16 cellular contexts compared by ENCODE assay signal in the genomic region with DNA sequence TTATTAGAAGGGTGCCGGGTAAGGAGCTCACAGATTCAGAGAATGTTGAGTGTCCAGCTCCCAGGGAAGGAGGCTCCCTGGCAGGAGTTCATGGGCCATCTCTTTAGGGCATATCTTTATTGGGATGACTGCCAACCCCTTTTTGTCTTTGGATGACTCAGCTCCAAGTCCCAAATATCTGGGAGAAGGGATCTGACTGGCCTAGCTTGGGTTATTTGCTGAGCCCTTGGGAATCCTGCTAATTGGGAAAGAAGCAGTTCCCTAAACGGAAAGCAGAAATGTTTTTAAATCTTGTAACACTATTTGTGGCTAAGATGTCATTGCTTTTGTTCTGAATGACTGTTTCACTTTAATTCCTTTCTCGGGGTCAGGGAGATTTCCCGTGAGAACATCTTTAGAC. TPM values are rescaled to one million over a fixed set of nuclear protein-coding genes. Genes with fewer than 3 reads are reported as not detected.
DNase-seq lines count a peak whose midpoint lies in the region; ATAC-seq and TF ChIP-seq lines count a peak whose summit lies in the region.
"Had no signal": no experiment of that assay in that cellular context is flagged by ENCODE, and none has a peak within 500 bp of the region (broad histone marks: within the 10 kb centered on the region; RNA-seq: fewer than 3 reads in every experiment).

No MANE protein-coding gene starts in this region.

- POLR2A ChIA-PET in RWPE1 (lab: Yijun Ruan, JAX; ENCODE audit: low non-redundant PET) = no interaction called here

- CTCF ChIA-PET in RWPE1 (lab: Yijun Ruan, JAX) = no interaction called here

- no peak overlapping the region for H3K27ac ChIP-seq in RWPE1
- H3K27ac ChIP-seq: pancreas, testis had no signal

- peak overlapping the region; percentile 9 to 77 for H3K27ac Mint-ChIP-seq in stimulated activated naive CD8-positive, alpha-beta T cell treated with anti-CD3 and anti-CD28 coated beads, Interleukin-15, amount 100 ng/mL, for 72 hours
- H3K27ac Mint-ChIP-seq: T-cell had no signal

- H3K9me3 Mint-ChIP-seq in stimulated activated naive CD8-positive, alpha-beta T cell treated with anti-CD3 and anti-CD28 coated beads, Interleukin-15, amount 100 ng/mL, for 72 hours = no peaks in the 10 kb centered on the region
- H3K9me3 Mint-ChIP-seq: T-cell had no signal

- no peak for ATAC-seq in stimulated activated naive CD8-positive, alpha-beta T cell treated with anti-CD3 and anti-CD28 coated beads, Interleukin-15, amount 100 ng/mL, for 72 hours
- no peak for ATAC-seq in stimulated activated naive CD8-positive, alpha-beta T cell treated with anti-CD3 and anti-CD28 coated beads, Interleukin-15, Interleukin-2, amounts not matched to agents 100 U/mL and 50 U/mL, for 24 hours
- ATAC-seq in GM19351 (IDR thresholded peaks at IDR 0.05; ENCODE audit: unreplicated experiment) (no peak), HG02623 (IDR thresholded peaks at IDR 0.05; ENCODE audit: unreplicated experiment) (no peak)
- ATAC-seq in activated CD4-positive, CD25-positive, alpha-beta regulatory T cell treated with anti-CD3 and anti-CD28 coated beads, Interleukin-2, amount 50 U/mL, for 24 hours = no peak
- ATAC-seq: mucosa of descending colon, T-cell had no signal

- TF ChIP-seq CTCF in RWPE1 (conservative IDR thresholded peaks at IDR 0.05; ENCODE audit: low read depth) = no peak

- H3K4me1 Mint-ChIP-seq in stimulated activated naive CD8-positive, alpha-beta T cell treated with anti-CD3 and anti-CD28 coated beads, Interleukin-15, amount 100 ng/mL, for 72 hours = no peaks in the 10 kb centered on the region

- H3K27me3 Mint-ChIP-seq in stimulated activated naive CD8-positive, alpha-beta T cell treated with anti-CD3 and anti-CD28 coated beads, Interleukin-15, amount 100 ng/mL, for 72 hours = no peaks in the 10 kb centered on the region
- H3K27me3 Mint-ChIP-seq: T-cell had no signal

- DNase-seq in stimulated activated naive CD8-positive, alpha-beta T cell treated with anti-CD3 and anti-CD28 coated beads, Interleukin-15, amount 100 ng/mL, for 72 hours = no peak
- no peak for DNase-seq in stimulated activated naive CD8-positive, alpha-beta T cell treated with anti-CD3 and anti-CD28 coated beads, Interleukin-15, Interleukin-2, amounts not matched to agents 100 U/mL and 50 U/mL, for 24 hours
- DNase-seq in RWPE1 (ENCODE audit: low spot score) = peak; percentile 55
- peak; percentile 14 for DNase-seq in fibroblast of the conjunctiva (ENCODE audit: low read depth)
- DNase-seq in mesenteric fat pad (ENCODE audit: low spot score) = no peak
- DNase-seq: activated CD4-positive, CD25-positive, alpha-beta regulatory T cell treated with anti-CD3 and anti-CD28 coated beads, Interleukin-2, amount 50 U/mL, for 72 hours; BE2C; islet precursor cell; mucosa of descending colon; MV-4-11; pancreas; T-cell; testis had no signal

- no peak overlapping the region for H3K4me3 Mint-ChIP-seq in stimulated activated naive CD8-positive, alpha-beta T cell treated with anti-CD3 and anti-CD28 coated beads, Interleukin-15, amount 100 ng/mL, for 72 hours
- H3K4me3 Mint-ChIP-seq: T-cell had no signal

RNA-seq across cellular contexts. Expression of a gene that starts 12.6 kb away (rescaled TPM):
- 20.1 TPM for total RNA-seq in mesenteric fat pad

RNA-seq across cellular contexts. Expression of a gene that starts 19.0 kb away (rescaled TPM):
- 45.6 TPM for total RNA-seq in mesenteric fat pad

RNA-seq across cellular contexts. Expression of a gene that starts 19.1 kb away (rescaled TPM):
- 20.5 TPM for total RNA-seq in mesenteric fat pad

RNA-seq across cellular contexts. Expression of a gene that starts 30.2 kb away (rescaled TPM):
- total RNA-seq in mesenteric fat pad = 241 TPM

RNA-seq across cellular contexts. Expression of a gene that starts 56.4 kb away (rescaled TPM):
- total RNA-seq in mesenteric fat pad = 6.6 TPM

Comparison
In these comparisons a context has a peak if more than half of its experiments do, and no peak if none do; other contexts are left out.
1. DNase-seq: peak in RWPE1 (single experiment) and fibroblast of the conjunctiva (single experiment); none in stimulated activated naive CD8-positive, alpha-beta T cell treated with anti-CD3 and anti-CD28 coated beads, Interleukin-15, amount 100 ng/mL, for 72 hours (0 of 2), stimulated activated naive CD8-positive, alpha-beta T cell treated with anti-CD3 and anti-CD28 coated beads, Interleukin-15, Interleukin-2, amounts not matched to agents 100 U/mL and 50 U/mL, for 24 hours (single experiment) and mesenteric fat pad (single experiment).